Comparison of ENCODE assay signal across 3 cellular contexts in the genomic region with DNA sequence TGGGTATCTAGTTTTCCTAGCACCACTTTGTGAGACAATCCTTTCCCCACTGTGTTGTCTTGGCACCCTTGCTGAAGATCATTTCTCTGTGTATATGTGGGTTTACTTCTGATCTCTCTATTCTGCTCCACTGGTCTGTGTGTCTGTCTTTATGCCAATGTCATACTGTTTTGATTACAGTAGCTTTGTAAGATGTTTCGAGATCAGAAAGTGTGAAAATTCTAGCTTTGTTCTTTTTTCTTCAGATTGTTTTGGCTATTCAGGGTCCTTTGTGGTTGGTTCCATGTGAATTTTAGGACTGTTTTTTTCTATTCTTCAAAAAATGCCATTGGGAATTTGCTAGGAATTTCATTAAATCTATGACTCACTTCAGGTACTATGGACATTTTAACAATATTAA.
TF ChIP-seq lines count a peak whose summit lies in the region.

No MANE protein-coding gene starts in this region.

TF ChIP-seq in SK-N-SH treated with all-trans-retinoic acid at 6 μM for 48 hours, 23 proteins besides CTCF, POLR2A, EP300 and RAD21:
- 0 out of 2 replicates have a peak, but pooled peaks have one; percentile 19 for TF ChIP-seq ZC3H10 (CRISPR knock-in tag; IDR thresholded peaks at IDR 0.05)
- no peak for TF ChIP-seq ZNF565 (CRISPR knock-in tag; conservative IDR thresholded peaks at IDR 0.05; ENCODE audit: low read depth)
- TF ChIP-seq PPARA (CRISPR knock-in tag; IDR thresholded peaks at IDR 0.05; ENCODE audit: borderline replicate concordance), result no peak
- TF ChIP-seq BACH2 (CRISPR knock-in tag; IDR thresholded peaks at IDR 0.05; ENCODE audit: borderline replicate concordance), result no peak
- TF ChIP-seq ZFP3 (CRISPR knock-in tag; IDR thresholded peaks at IDR 0.05), result no peak
- TF ChIP-seq, protein P1, sequence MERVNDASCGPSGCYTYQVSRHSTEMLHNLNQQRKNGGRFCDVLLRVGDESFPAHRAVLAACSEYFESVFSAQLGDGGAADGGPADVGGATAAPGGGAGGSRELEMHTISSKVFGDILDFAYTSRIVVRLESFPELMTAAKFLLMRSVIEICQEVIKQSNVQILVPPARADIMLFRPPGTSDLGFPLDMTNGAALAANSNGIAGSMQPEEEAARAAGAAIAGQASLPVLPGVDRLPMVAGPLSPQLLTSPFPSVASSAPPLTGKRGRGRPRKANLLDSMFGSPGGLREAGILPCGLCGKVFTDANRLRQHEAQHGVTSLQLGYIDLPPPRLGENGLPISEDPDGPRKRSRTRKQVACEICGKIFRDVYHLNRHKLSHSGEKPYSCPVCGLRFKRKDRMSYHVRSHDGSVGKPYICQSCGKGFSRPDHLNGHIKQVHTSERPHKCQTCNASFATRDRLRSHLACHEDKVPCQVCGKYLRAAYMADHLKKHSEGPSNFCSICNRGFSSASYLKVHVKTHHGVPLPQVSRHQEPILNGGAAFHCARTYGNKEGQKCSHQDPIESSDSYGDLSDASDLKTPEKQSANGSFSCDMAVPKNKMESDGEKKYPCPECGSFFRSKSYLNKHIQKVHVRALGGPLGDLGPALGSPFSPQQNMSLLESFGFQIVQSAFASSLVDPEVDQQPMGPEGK (CRISPR knock-in tag; IDR thresholded peaks at IDR 0.05; ENCODE audit: borderline replicate concordance), result no peak
- TF ChIP-seq CSDC2 (CRISPR knock-in tag; IDR thresholded peaks at IDR 0.05), result no peak
- TF ChIP-seq, protein P2, sequence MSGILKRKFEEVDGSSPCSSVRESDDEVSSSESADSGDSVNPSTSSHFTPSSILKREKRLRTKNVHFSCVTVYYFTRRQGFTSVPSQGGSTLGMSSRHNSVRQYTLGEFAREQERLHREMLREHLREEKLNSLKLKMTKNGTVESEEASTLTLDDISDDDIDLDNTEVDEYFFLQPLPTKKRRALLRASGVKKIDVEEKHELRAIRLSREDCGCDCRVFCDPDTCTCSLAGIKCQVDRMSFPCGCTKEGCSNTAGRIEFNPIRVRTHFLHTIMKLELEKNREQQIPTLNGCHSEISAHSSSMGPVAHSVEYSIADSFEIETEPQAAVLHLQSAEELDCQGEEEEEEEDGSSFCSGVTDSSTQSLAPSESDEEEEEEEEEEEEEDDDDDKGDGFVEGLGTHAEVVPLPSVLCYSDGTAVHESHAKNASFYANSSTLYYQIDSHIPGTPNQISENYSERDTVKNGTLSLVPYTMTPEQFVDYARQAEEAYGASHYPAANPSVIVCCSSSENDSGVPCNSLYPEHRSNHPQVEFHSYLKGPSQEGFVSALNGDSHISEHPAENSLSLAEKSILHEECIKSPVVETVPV (CRISPR knock-in tag; IDR thresholded peaks at IDR 0.05), result no peak

TF ChIP-seq in SK-N-SH, 30 proteins besides CTCF, POLR2A, EP300 and RAD21:
- TF ChIP-seq MXI1 (IDR thresholded peaks at IDR 0.05; ENCODE audit: low read depth, low read length) (no peak), FOXJ3 (CRISPR knock-in tag; IDR thresholded peaks at IDR 0.05) (no peak), TAF1 (IDR thresholded peaks at IDR 0.05; ENCODE audit: borderline replicate concordance, low read depth, low read length) (no peak), JUND (IDR thresholded peaks at IDR 0.05) (no peak), TCF12 (IDR thresholded peaks at IDR 0.05) (no peak), FOXM1 (IDR thresholded peaks at IDR 0.05; ENCODE audit: low read depth) (no peak), RCOR1 (IDR thresholded peaks at IDR 0.05; ENCODE audit: low read length) (no peak), NRF1 (IDR thresholded peaks at IDR 0.05; ENCODE audit: low read depth, low read length) (no peak), GABPA (IDR thresholded peaks at IDR 0.05; ENCODE audit: low read depth) (no peak), EZH2phosphoT487 (IDR thresholded peaks at IDR 0.05; ENCODE audit: borderline replicate concordance, low read depth) (no peak), MEF2A (IDR thresholded peaks at IDR 0.05; ENCODE audit: borderline replicate concordance, low read depth) (no peak), TEAD4 (IDR thresholded peaks at IDR 0.05; ENCODE audit: borderline replicate concordance, insufficient read depth) (no peak), RXRA (IDR thresholded peaks at IDR 0.05; ENCODE audit: borderline replicate concordance, low read depth) (no peak), ELF1 (IDR thresholded peaks at IDR 0.05) (no peak), POLR2AphosphoS5 (IDR thresholded peaks at IDR 0.05; ENCODE audit: low read depth, low read length) (no peak)
- TF ChIP-seq, protein P3, sequence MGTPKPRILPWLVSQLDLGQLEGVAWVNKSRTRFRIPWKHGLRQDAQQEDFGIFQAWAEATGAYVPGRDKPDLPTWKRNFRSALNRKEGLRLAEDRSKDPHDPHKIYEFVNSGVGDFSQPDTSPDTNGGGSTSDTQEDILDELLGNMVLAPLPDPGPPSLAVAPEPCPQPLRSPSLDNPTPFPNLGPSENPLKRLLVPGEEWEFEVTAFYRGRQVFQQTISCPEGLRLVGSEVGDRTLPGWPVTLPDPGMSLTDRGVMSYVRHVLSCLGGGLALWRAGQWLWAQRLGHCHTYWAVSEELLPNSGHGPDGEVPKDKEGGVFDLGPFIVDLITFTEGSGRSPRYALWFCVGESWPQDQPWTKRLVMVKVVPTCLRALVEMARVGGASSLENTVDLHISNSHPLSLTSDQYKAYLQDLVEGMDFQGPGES (IDR thresholded peaks at IDR 0.05; ENCODE audit: low read depth, low read length), result no peak
- TF ChIP-seq, protein P4, sequence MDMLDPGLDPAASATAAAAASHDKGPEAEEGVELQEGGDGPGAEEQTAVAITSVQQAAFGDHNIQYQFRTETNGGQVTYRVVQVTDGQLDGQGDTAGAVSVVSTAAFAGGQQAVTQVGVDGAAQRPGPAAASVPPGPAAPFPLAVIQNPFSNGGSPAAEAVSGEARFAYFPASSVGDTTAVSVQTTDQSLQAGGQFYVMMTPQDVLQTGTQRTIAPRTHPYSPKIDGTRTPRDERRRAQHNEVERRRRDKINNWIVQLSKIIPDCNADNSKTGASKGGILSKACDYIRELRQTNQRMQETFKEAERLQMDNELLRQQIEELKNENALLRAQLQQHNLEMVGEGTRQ (IDR thresholded peaks at IDR 0.05; ENCODE audit: borderline replicate concordance, low read depth, low read length), result no peak
- TF ChIP-seq, protein P5, sequence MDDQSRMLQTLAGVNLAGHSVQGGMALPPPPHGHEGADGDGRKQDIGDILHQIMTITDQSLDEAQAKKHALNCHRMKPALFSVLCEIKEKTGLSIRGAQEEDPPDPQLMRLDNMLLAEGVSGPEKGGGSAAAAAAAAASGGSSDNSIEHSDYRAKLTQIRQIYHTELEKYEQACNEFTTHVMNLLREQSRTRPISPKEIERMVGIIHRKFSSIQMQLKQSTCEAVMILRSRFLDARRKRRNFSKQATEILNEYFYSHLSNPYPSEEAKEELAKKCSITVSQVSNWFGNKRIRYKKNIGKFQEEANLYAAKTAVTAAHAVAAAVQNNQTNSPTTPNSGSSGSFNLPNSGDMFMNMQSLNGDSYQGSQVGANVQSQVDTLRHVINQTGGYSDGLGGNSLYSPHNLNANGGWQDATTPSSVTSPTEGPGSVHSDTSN (IDR thresholded peaks at IDR 0.05), result no peak
- TF ChIP-seq, protein P6, sequence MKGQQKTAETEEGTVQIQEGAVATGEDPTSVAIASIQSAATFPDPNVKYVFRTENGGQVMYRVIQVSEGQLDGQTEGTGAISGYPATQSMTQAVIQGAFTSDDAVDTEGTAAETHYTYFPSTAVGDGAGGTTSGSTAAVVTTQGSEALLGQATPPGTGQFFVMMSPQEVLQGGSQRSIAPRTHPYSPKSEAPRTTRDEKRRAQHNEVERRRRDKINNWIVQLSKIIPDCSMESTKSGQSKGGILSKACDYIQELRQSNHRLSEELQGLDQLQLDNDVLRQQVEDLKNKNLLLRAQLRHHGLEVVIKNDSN (IDR thresholded peaks at IDR 0.05; ENCODE audit: borderline replicate concordance, low read depth), result no peak

TF ChIP-seq in H1, 55 proteins besides CTCF, POLR2A, EP300 and RAD21:
- TF ChIP-seq BRCA1 (IDR thresholded peaks at IDR 0.05; ENCODE audit: low read depth, low read length), result no peak
- no peak for TF ChIP-seq YY1 (IDR thresholded peaks at IDR 0.05; ENCODE audit: low read depth, low read length)
- peak; percentile 86 for TF ChIP-seq KDM1A (IDR thresholded peaks at IDR 0.05; ENCODE audit: borderline replicate concordance, low read length)
